17 cellular contexts compared by ENCODE assay signal in the genomic region with DNA sequence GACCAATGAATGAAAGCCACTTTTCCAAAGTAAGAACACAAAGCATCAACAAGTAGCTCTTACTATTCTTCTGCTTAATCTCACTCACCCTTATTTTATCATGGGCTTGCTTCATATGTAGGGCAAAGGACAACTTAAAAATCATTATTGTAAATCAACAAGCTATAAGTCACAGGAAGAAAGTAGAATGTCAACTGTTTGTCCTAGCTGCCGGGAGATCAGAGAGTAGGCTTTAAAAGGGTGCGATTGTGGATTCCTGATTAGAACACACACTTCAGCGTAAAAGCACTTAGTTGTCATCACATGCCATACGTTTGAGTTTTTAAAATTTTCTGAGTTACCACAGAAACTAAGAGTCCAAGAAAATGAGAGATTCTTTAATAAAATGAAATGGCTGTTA. TPM values are rescaled to one million over a fixed set of nuclear protein-coding genes. Genes with fewer than 3 reads are reported as not detected.
DNase-seq lines count a peak whose midpoint lies in the region; ATAC-seq, FAIRE-seq and TF ChIP-seq lines count a peak whose summit lies in the region.
"Had no signal": no experiment of that assay in that cellular context is flagged by ENCODE, and none has a peak within 500 bp of the region (broad histone marks: within the 10 kb centered on the region; RNA-seq: fewer than 3 reads in every experiment).

No MANE protein-coding gene starts in this region.

- no peaks in the 10 kb centered on the region for H3K36me3 ChIP-seq in HepG2 (replicated peaks in 1 of 2; ENCODE audit: control insufficient read depth in 1 of 2, insufficient read depth in 2 of 2, low read length in 2 of 2)
- H3K36me3 ChIP-seq in right lobe of liver, result no peaks in the 10 kb centered on the region
- no peaks in the 10 kb centered on the region for H3K36me3 ChIP-seq in esophagus muscularis mucosa
- H3K36me3 ChIP-seq in tibial artery, result no peaks in the 10 kb centered on the region
- H3K36me3 ChIP-seq in Peyer's patch, result no peaks in the 10 kb centered on the region
- H3K36me3 ChIP-seq: uterus had no signal

- H3K4me1 ChIP-seq in HepG2 (ENCODE audit: insufficient read depth, low read length) (peaks cover 100% of the 10 kb centered on the region), right lobe of liver (peaks cover 0 to 30% (median 6%) of the 10 kb centered on the region in 4 donors), esophagus muscularis mucosa (peaks cover 31 to 59% (median 53%) of the 10 kb centered on the region in 4 donors), tibial artery (peaks cover 0 to 25% (median 0%) of the 10 kb centered on the region in 4 donors), Peyer's patch (no peaks in the 10 kb centered on the region)
- H3K4me1 ChIP-seq: parathyroid adenoma, uterus had no signal

- 0% methylated on average over 4 of the region's 4 CpGs for WGBS in HepG2 (ENCODE audit: low lambda C conversion rate)
- 11% methylated on average over 4 of the region's 4 CpGs for WGBS in right lobe of liver (ENCODE audit: insufficient coverage, low coverage, low lambda C conversion rate, missing lambda C conversion rate)
- 62% methylated on average over 4 of the region's 4 CpGs for WGBS in esophagus muscularis mucosa

- TF ChIP-seq CTCF in HepG2 (CRISPR knock-in tag; IDR thresholded peaks at IDR 0.05), result no peak
- TF ChIP-seq CTCF in right lobe of liver (IDR thresholded peaks at IDR 0.05), result no peak
- no peak for TF ChIP-seq CTCF in esophagus muscularis mucosa (IDR thresholded peaks at IDR 0.05)
- no peak for TF ChIP-seq CTCF in neural crest cell (conservative IDR thresholded peaks at IDR 0.05)
- TF ChIP-seq CTCF in nephron progenitor cell (IDR thresholded peaks at IDR 0.05), result no peak
- no peak for TF ChIP-seq CTCF in tibial artery (IDR thresholded peaks at IDR 0.05)
- no peak for TF ChIP-seq CTCF in Peyer's patch (IDR thresholded peaks at IDR 0.05)

- no peaks in the 10 kb centered on the region for H4K20me1 ChIP-seq in HepG2 (ENCODE audit: insufficient read depth, low read length)

- peak overlapping the region; percentile 66 for H3K9ac ChIP-seq in HepG2 (ENCODE audit: insufficient read depth, low read depth, low read length)
- H3K9ac ChIP-seq: parathyroid adenoma had no signal

- H3K27ac Mint-ChIP-seq in neural crest cell (ENCODE audit: unreplicated experiment) (no peak overlapping the region), nephron progenitor cell (no peak overlapping the region)
- H3K27ac Mint-ChIP-seq: activated naive CD8-positive, alpha-beta T cell treated with anti-CD3 and anti-CD28 coated beads, Interleukin-2, amount 50 U/mL, for 24 hours; activated T-helper 17 cell treated with anti-CD3 and anti-CD28 coated beads, Interleukin-2, amount 50 U/mL, for 72 hours had no signal

- TF ChIP-seq POLR2A in HepG2 (IDR thresholded peaks at IDR 0.05; ENCODE audit: insufficient read depth in 1 of 2, low read depth in 2 of 2, low read length in 2 of 2), result peak in 1 of 2 experiments; percentile 40; a peak in 1 of 4 replicates
- no peak for TF ChIP-seq POLR2A in right lobe of liver (IDR thresholded peaks at IDR 0.05)
- no peak for TF ChIP-seq POLR2A in esophagus muscularis mucosa (IDR thresholded peaks at IDR 0.05; ENCODE audit: low read depth)
- TF ChIP-seq POLR2A in Peyer's patch (IDR thresholded peaks at IDR 0.05), result no peak

- ATAC-seq in HepG2 (peak; percentile 67), right lobe of liver (no peak)
- ATAC-seq: activated naive CD8-positive, alpha-beta T cell treated with anti-CD3 and anti-CD28 coated beads, Interleukin-2, amount 50 U/mL, for 24 hours; activated T-helper 17 cell treated with anti-CD3 and anti-CD28 coated beads, Interleukin-2, amount 50 U/mL, for 72 hours had no signal

- H3K9me3 ChIP-seq in HepG2 (ENCODE audit: low read length), result no peaks in the 10 kb centered on the region
- no peaks in the 10 kb centered on the region for H3K9me3 ChIP-seq in right lobe of liver
- no peaks in the 10 kb centered on the region for H3K9me3 ChIP-seq in esophagus muscularis mucosa
- no peaks in the 10 kb centered on the region for H3K9me3 ChIP-seq in tibial artery
- no peaks in the 10 kb centered on the region for H3K9me3 ChIP-seq in Peyer's patch
- H3K9me3 ChIP-seq: uterus had no signal

- peaks cover 94% of the 10 kb centered on the region for H3K79me2 ChIP-seq in HepG2 (ENCODE audit: insufficient read depth, low read length)
- H3K79me2 ChIP-seq: parathyroid adenoma had no signal

- intact Hi-C loops in HepG2 (cut with micrococcal nuclease; ENCODE audit: unreplicated experiment) (loop anchor here (1.0 kb wide), 2 partner anchors 17 to 39 kb away; no protein-coding TSS in a partner anchor), right lobe of liver (cut with DNase I) (no loop called here), esophagus muscularis mucosa (cut with DNase I) (no loop called here), tibial artery (cut with DNase I; ENCODE audit: low total_unique reads) (no loop called here)

- H3K9me3 Mint-ChIP-seq in neural crest cell (no peaks in the 10 kb centered on the region), nephron progenitor cell (no peaks in the 10 kb centered on the region)
- H3K9me3 Mint-ChIP-seq: activated naive CD8-positive, alpha-beta T cell treated with anti-CD3 and anti-CD28 coated beads, Interleukin-2, amount 50 U/mL, for 24 hours; activated T-helper 17 cell treated with anti-CD3 and anti-CD28 coated beads, Interleukin-2, amount 50 U/mL, for 72 hours had no signal

- TF ChIP-seq EP300 in HepG2 (IDR thresholded peaks at IDR 0.05; ENCODE audit: low read depth in 2 of 2, low read length in 2 of 2) (peak; percentile 85 to 99; a peak in 3 of 4 replicates), HepG2 (CRISPR knock-in tag; IDR thresholded peaks at IDR 0.05; ENCODE audit: borderline replicate concordance) (peak; percentile 96), esophagus muscularis mucosa (IDR thresholded peaks at IDR 0.05) (no peak)

- H3K4me3 Mint-ChIP-seq in neural crest cell, result peak overlapping the region; percentile 43
- no peak overlapping the region for H3K4me3 Mint-ChIP-seq in nephron progenitor cell
- H3K4me3 Mint-ChIP-seq: activated naive CD8-positive, alpha-beta T cell treated with anti-CD3 and anti-CD28 coated beads, Interleukin-2, amount 50 U/mL, for 24 hours; activated T-helper 17 cell treated with anti-CD3 and anti-CD28 coated beads, Interleukin-2, amount 50 U/mL, for 72 hours had no signal

- no peaks in the 10 kb centered on the region for H3K36me3 Mint-ChIP-seq in neural crest cell (ENCODE audit: low read depth)
- no peaks in the 10 kb centered on the region for H3K36me3 Mint-ChIP-seq in nephron progenitor cell (ENCODE audit: low read depth)

- no peak for FAIRE-seq in HepG2 (lab: Jason Lieb, UNC)
- FAIRE-seq: H54 had no signal

- H3K4me2 ChIP-seq in HepG2 (ENCODE audit: low read depth, low read length), result peak overlapping the region; percentile 59

- no peaks in the 10 kb centered on the region for H3K27me3 ChIP-seq in HepG2 (ENCODE audit: control insufficient read depth in 1 of 2, insufficient read depth in 2 of 2, low read length in 2 of 2)
- no peaks in the 10 kb centered on the region for H3K27me3 ChIP-seq in right lobe of liver
- H3K27me3 ChIP-seq in esophagus muscularis mucosa, result no peaks in the 10 kb centered on the region
- no peaks in the 10 kb centered on the region for H3K27me3 ChIP-seq in tibial artery
- no peaks in the 10 kb centered on the region for H3K27me3 ChIP-seq in Peyer's patch
- H3K27me3 ChIP-seq: uterus had no signal

- in situ Hi-C loops in HepG2 (cut with HindIII; ENCODE audit: extremely low pct_ligation_motif_present, low pct_unique_long_range_greater_than_20kb), result no loop called here

- BruUV-seq in HepG2 (replicated peaks; lab: Mats Ljungman, UMichigan), result no TSS peak

- POLR2A ChIA-PET in HepG2 (lab: Yijun Ruan, JAX), result interaction anchor here (0.7 to 8.3 kb wide), 11 partner anchors 9 to 1186 kb away, joined by 3 to 121 read pairs (median 4); no protein-coding TSS in a partner anchor

- H3K4me1 Mint-ChIP-seq in neural crest cell (peaks cover 72% of the 10 kb centered on the region), nephron progenitor cell (peaks cover 32% of the 10 kb centered on the region)
- H3K4me1 Mint-ChIP-seq: activated T-helper 17 cell treated with anti-CD3 and anti-CD28 coated beads, Interleukin-2, amount 50 U/mL, for 72 hours had no signal

- peak overlapping the region; percentile 7 to 45 (median 12); a peak in 3 of 6 replicates for H3K4me3 ChIP-seq in HepG2 (replicated peaks in 1 of 3; ENCODE audit: insufficient read depth in 1 of 3, low read depth in 2 of 3, low read length in 3 of 3)
- H3K4me3 ChIP-seq in right lobe of liver, result no peak overlapping the region
- H3K4me3 ChIP-seq in esophagus muscularis mucosa, result peak overlapping the region in 1 of 4 donors; percentile 8
- no peak overlapping the region for H3K4me3 ChIP-seq in tibial artery
- no peak overlapping the region for H3K4me3 ChIP-seq in Peyer's patch
- H3K4me3 ChIP-seq: uterus had no signal

- TF ChIP-seq RAD21 in HepG2 (CRISPR knock-in tag; IDR thresholded peaks at IDR 0.05), result no peak

- CTCF ChIA-PET in HepG2 (lab: Yijun Ruan, JAX; ENCODE audit: low intra/inter-chr PET ratio, low total read pairs), result no interaction called here

- H3K27me3 Mint-ChIP-seq in neural crest cell (ENCODE audit: low read depth) (no peaks in the 10 kb centered on the region), nephron progenitor cell (ENCODE audit: low read depth, poor library complexity) (no peaks in the 10 kb centered on the region)

- DNase-seq in HepG2 (ENCODE audit: low spot score), result peak; percentile 96
- no peak for DNase-seq in right lobe of liver
- DNase-seq in esophagus muscularis mucosa (ENCODE audit: extremely low spot score), result no peak
- no peak for DNase-seq in neural crest cell (ENCODE audit: low read depth, low spot score)
- DNase-seq in superior temporal gyrus (ENCODE audit: extremely low spot score), result no peak
- no peak for DNase-seq in nephron progenitor cell
- DNase-seq in tibial artery, result no peak
- DNase-seq in Peyer's patch, result no peak
- DNase-seq: activated naive CD8-positive, alpha-beta T cell treated with anti-CD3 and anti-CD28 coated beads, Interleukin-2, amount 50 U/mL, for 24 hours; erythroblast; glutamatergic neuron; NCI-H526; stimulated activated CD4-positive, alpha-beta T cell treated with anti-CD3 and anti-CD28 coated beads, Interleukin-12 subunit alpha, Interleukin-12 subunit beta, amount 100 ng/mL, for 4 hours; uterus had no signal

- H3K27ac ChIP-seq in HepG2 (ENCODE audit: extremely low read length, insufficient read depth, low read length), result peak overlapping the region; percentile 90
- H3K27ac ChIP-seq in right lobe of liver, result no peak overlapping the region
- H3K27ac ChIP-seq in esophagus muscularis mucosa (replicated peaks in 1 of 4), result peak overlapping the region in 3 of 4 donors; percentile 42 to 76 (median 66)
- peak overlapping the region in 1 of 2 donors; percentile 26 for H3K27ac ChIP-seq in tibial artery
- peak overlapping the region in 1 of 4 donors; percentile 7 for H3K27ac ChIP-seq in Peyer's patch
- H3K27ac ChIP-seq: parathyroid adenoma, uterus had no signal

- no peak overlapping the region for H2AFZ ChIP-seq in HepG2 (ENCODE audit: low read length)
- H2AFZ ChIP-seq: parathyroid adenoma had no signal

RNA-seq across cellular contexts. Expression of a gene that starts 44.4 kb away (rescaled TPM):
- total RNA-seq in HepG2 (2016; rRNA removed; fragmentation: Illumina TruSeq; extraction: Trizol) (53.6 and 59.5 TPM in 2 replicates), right lobe of liver (10 to 100 TPM; 19.8 to 54.2 (median 28.5) TPM), esophagus muscularis mucosa (10 to 100 TPM in 3 of 4 donors, 1 to 10 TPM in 1; 8.6 to 15.6 (median 11.7) TPM), neural crest cell (54.7 and 56.6 TPM in 2 replicates), Peyer's patch (100 to 1,000 TPM in 3 of 4 donors, 10 to 100 TPM in 1; 48.7 to 187 (median 160) TPM)
- total RNA-seq in HepG2 (2016; cell fraction: cytosol; rRNA removed; fragmentation: Illumina TruSeq; extraction: Trizol; ENCODE audit: low read depth), result 19.0 and 21.3 TPM in 2 replicates
- 55.9 and 56.5 TPM in 2 replicates for total RNA-seq in HepG2 (2016; cell fraction: insoluble cytoplasmic fraction; rRNA removed; fragmentation: Illumina TruSeq; extraction: Trizol)
- 22.2 and 23.0 TPM in 2 replicates for total RNA-seq in HepG2 (2016; cell fraction: membrane; rRNA removed; fragmentation: Illumina TruSeq; extraction: Trizol)
- 124 and 133 TPM in 2 replicates for total RNA-seq in HepG2 (2016; cell fraction: nucleus; rRNA removed; fragmentation: Illumina TruSeq; extraction: Trizol)
- polyA plus RNA-seq in HepG2 (2011; rRNA removed), result 22.6 and 24.9 TPM in 2 replicates
- polyA plus RNA-seq in HepG2 (2011; cell fraction: cytosol; rRNA removed), result 11.6 and 12.3 TPM in 2 replicates
- polyA plus RNA-seq in HepG2 (2011; cell fraction: nucleus; rRNA removed), result 42.8 and 45.1 TPM in 2 replicates
- polyA plus RNA-seq in HepG2 (2012), result 23.2 and 25.7 TPM in 2 replicates
- polyA plus RNA-seq in HepG2 (2016; cell fraction: cytosol; fragmentation: Illumina TruSeq; extraction: Trizol; ENCODE audit: low read depth), result 3.5 and 3.8 TPM in 2 replicates
- polyA plus RNA-seq in HepG2 (2016; cell fraction: insoluble cytoplasmic fraction; fragmentation: Illumina TruSeq; extraction: Trizol; ENCODE audit: low read depth), result 20.6 and 26.3 TPM in 2 replicates
- 6.4 and 7.5 TPM in 2 replicates for polyA plus RNA-seq in HepG2 (2016; cell fraction: membrane; fragmentation: Illumina TruSeq; extraction: Trizol; ENCODE audit: low read depth)
- 67.3 and 71.2 TPM in 2 replicates for polyA plus RNA-seq in HepG2 (2016; cell fraction: nucleus; fragmentation: Illumina TruSeq; extraction: Trizol; ENCODE audit: insufficient read depth, low read depth)
- 4.6 and 265 TPM in 2 replicates for polyA minus RNA-seq in HepG2 (2011; rRNA and poly(A)+ RNA removed; ENCODE audit: low replicate concordance)
- polyA minus RNA-seq in HepG2 (2011; cell fraction: cytosol; rRNA and poly(A)+ RNA removed), result 58.2 and 64.4 TPM in 2 replicates
- polyA minus RNA-seq in HepG2 (2011; cell fraction: nucleus; rRNA and poly(A)+ RNA removed), result 179 and 208 TPM in 2 replicates

Comparison
In these comparisons a context has a peak if more than half of its experiments do, and no peak if none do; other contexts are left out.
1. H3K27ac ChIP-seq: peak in HepG2 (single experiment) and esophagus muscularis mucosa (3 of 4); none in right lobe of liver (0 of 3).
2. H3K4me3 ChIP-seq: peak in HepG2 (3 of 3); none in right lobe of liver (0 of 3), tibial artery (0 of 2) and Peyer's patch (0 of 4).